In genomic region chr10:121437596-121437995, GRCh38 we compare ENCODE assay signal across 12 cellular contexts.
DNase-seq lines count a peak whose midpoint lies in the region; ATAC-seq, FAIRE-seq and TF ChIP-seq lines count a peak whose summit lies in the region.
"Had no signal": no experiment of that assay in that cellular context is flagged by ENCODE, and none has a peak within 500 bp of the region (broad histone marks: within the 10 kb centered on the region; RNA-seq: fewer than 3 reads in every experiment).

No MANE protein-coding gene starts in this region.

- in situ Hi-C loops in transverse colon (cut with MboI; ENCODE audit: low pct_ligation_motif_present in 1 of 4, low pct_unique_long_range_greater_than_20kb in 1 of 4, low sequenced_read_pairs in 3 of 4), result no loop called here

- DNase-seq in NCI-H69 (lab: John Stamatoyannopoulos, UW), result peak; percentile 3
- DNase-seq in H1 (ENCODE audit: low read depth in 1 of 2, low spot score in 2 of 2), result no peak
- peak; percentile 25 for DNase-seq in transverse colon
- DNase-seq in DMS53 (lab: John Stamatoyannopoulos, UW), result no peak
- DNase-seq in posterior vena cava (ENCODE audit: low spot score), result no peak
- DNase-seq: activated CD4-positive, alpha-beta T cell treated with anti-CD3 and anti-CD28 coated beads, Interleukin-2, amount 50 U/mL, for 4 hours; activated naive CD4-positive, alpha-beta T cell; cortex of kidney; T-helper 1 cell had no signal

- H3K9me3 ChIP-seq in H1 (ENCODE audit: insufficient read depth in 2 of 2, low read depth in 1 of 2, low read length in 1 of 2) (no peaks in the 10 kb centered on the region), muscle layer of colon (ENCODE audit: low read length) (no peaks in the 10 kb centered on the region), transverse colon (no peaks in the 10 kb centered on the region)
- H3K9me3 ChIP-seq: prostate gland had no signal

- H3K4ac ChIP-seq in H1 (replicated peaks; ENCODE audit: insufficient read length, low read depth, low read length), result no peak overlapping the region

- no peak overlapping the region for H3K4me2 ChIP-seq in H1 (ENCODE audit: insufficient read depth in 1 of 2, low read depth in 2 of 2, low read length in 2 of 2)

- H3K36me3 ChIP-seq in H1 (ENCODE audit: control insufficient read depth in 2 of 4, insufficient read depth in 4 of 4, low read length in 3 of 4), result no peaks in the 10 kb centered on the region
- H3K36me3 ChIP-seq in muscle layer of colon (ENCODE audit: insufficient read depth, low read length), result no peaks in the 10 kb centered on the region
- H3K36me3 ChIP-seq in transverse colon, result no peaks in the 10 kb centered on the region
- H3K36me3 ChIP-seq: prostate gland had no signal

- intact Hi-C loops in transverse colon (cut with DNase I; ENCODE audit: low total_unique reads) (no loop called here), posterior vena cava (cut with DNase I) (no loop called here)

- no peaks in the 10 kb centered on the region for H3K23me2 ChIP-seq in H1 (ENCODE audit: low read depth, low read length)

- no peak for FAIRE-seq in H1 (lab: Jason Lieb, UNC)

- H4K5ac ChIP-seq in H1 (ENCODE audit: insufficient read length, low read depth, low read length), result no peak overlapping the region

- no peak overlapping the region for H2BK12ac ChIP-seq in H1 (ENCODE audit: low read depth, low read length)

- no peaks in the 10 kb centered on the region for H3K79me2 ChIP-seq in H1 (ENCODE audit: control insufficient read depth in 1 of 2, insufficient read depth in 2 of 2, low read length in 2 of 2)

- no peak overlapping the region for H3K9ac ChIP-seq in H1 (replicated peaks in 1 of 4; ENCODE audit: extremely low read depth in 1 of 4, low read depth in 3 of 4, low read length in 3 of 4)
- H3K9ac ChIP-seq in muscle layer of colon (ENCODE audit: low read length), result no peak overlapping the region

- H2BK20ac ChIP-seq in H1 (ENCODE audit: low read length), result no peak overlapping the region

- POLR2A ChIA-PET in H1 (lab: Charles Lee; ENCODE audit: partially characterized antibody), result no interaction called here

- H3K27me3 ChIP-seq in H1 (replicated peaks in 1 of 4; ENCODE audit: control insufficient read depth in 3 of 4, extremely low read depth in 1 of 4, insufficient read depth in 3 of 4, low read length in 3 of 4) (no peaks in the 10 kb centered on the region; a peak in 1 of 7 replicates), muscle layer of colon (ENCODE audit: control insufficient read depth in 1 of 2, insufficient read depth in 2 of 2, low read length in 2 of 2) (no peaks in the 10 kb centered on the region), transverse colon (no peaks in the 10 kb centered on the region)

- H3K4me1 ChIP-seq in H1 (replicated peaks in 1 of 4; ENCODE audit: control insufficient read depth in 3 of 4, insufficient read depth in 4 of 4, low read length in 3 of 4), result peaks cover 0 to 10% (median 3%) of the 10 kb centered on the region in 4 experiments; a peak in 6 of 7 replicates
- H3K4me1 ChIP-seq in muscle layer of colon (ENCODE audit: insufficient read depth, low read length), result peaks cover 45% of the 10 kb centered on the region
- peaks cover 0 to 12% (median 7%) of the 10 kb centered on the region in 4 donors for H3K4me1 ChIP-seq in transverse colon
- H3K4me1 ChIP-seq: prostate gland had no signal

- no peak for TF ChIP-seq EP300 in H1 (IDR thresholded peaks at IDR 0.05; ENCODE audit: borderline replicate concordance in 1 of 2, low read depth in 2 of 2, low read length in 2 of 2)
- no peak for TF ChIP-seq EP300 in transverse colon (IDR thresholded peaks at IDR 0.05; ENCODE audit: low read depth)

- H2BK5ac ChIP-seq in H1 (ENCODE audit: low read depth, low read length), result no peak overlapping the region

- H3K23ac ChIP-seq in H1 (ENCODE audit: insufficient read length), result no peak overlapping the region

- H2AFZ ChIP-seq in H1 (ENCODE audit: low read length), result peak overlapping the region; percentile 82; the same call in 1 of the 2 replicates

- H2AK5ac ChIP-seq in H1 (ENCODE audit: low read depth, low read length), result no peak overlapping the region

- H4K20me1 ChIP-seq in H1 (replicated peaks in 1 of 2; ENCODE audit: control insufficient read depth in 1 of 2, insufficient read depth in 2 of 2, low read length in 2 of 2), result no peaks in the 10 kb centered on the region

- CTCF ChIA-PET in H1 (lab: Charles Lee; ENCODE audit: partially characterized antibody), result interaction anchor here (0.7 to 1.1 kb wide), 4 partner anchors 7 to 26 kb away, joined by 3 to 4 read pairs (median 3); no protein-coding TSS in a partner anchor

- H3K4me3 ChIP-seq in H1 (ENCODE audit: extremely low read depth in 1 of 4, insufficient read depth in 2 of 4, low read depth in 3 of 4, low read length in 4 of 4) (no peak overlapping the region), muscle layer of colon (ENCODE audit: low read depth in 1 of 2, low read length in 2 of 2) (no peak overlapping the region), transverse colon (no peak overlapping the region)
- H3K4me3 ChIP-seq: prostate gland had no signal

- no peak overlapping the region for H2BK120ac ChIP-seq in H1 (replicated peaks; ENCODE audit: low read depth, low read length)

- H3K79me1 ChIP-seq in H1 (ENCODE audit: low read depth, low read length), result no peaks in the 10 kb centered on the region

- TF ChIP-seq RAD21 in H1 (IDR thresholded peaks at IDR 0.05 in 1 of 2, conservative IDR thresholded peaks at IDR 0.05 in 1 of 2; ENCODE audit: low read depth in 2 of 2, low read length in 2 of 2), result peak in 1 of 2 experiments; percentile 12; a peak in 2 of 4 replicates

- no peak overlapping the region for H4K8ac ChIP-seq in H1 (ENCODE audit: extremely low read depth, insufficient read depth, low read length)

- 69% methylated on average over 4 of the region's 4 CpGs; no CpG with 5 or more reads in 1 of the 2 experiments for WGBS in H1 (ENCODE audit: extremely low coverage in 1 of 2, insufficient coverage in 1 of 2, insufficient read length in 1 of 2, insufficient replicate concordance in 2 of 2, low coverage in 1 of 2, low lambda C conversion rate in 2 of 2, missing lambda C conversion rate in 1 of 2), 2 experiments
- WGBS in transverse colon (ENCODE audit: low coverage in 1 of 2), 2 donors, result 64% methylated on average over 4 of the region's 4 CpGs; no CpG with 5 or more reads in 1 of the 2 donors

- H3K18ac ChIP-seq in H1 (ENCODE audit: extremely low read depth, low read length), result no peak overlapping the region

- H2BK15ac ChIP-seq in H1 (ENCODE audit: low read length), result no peak overlapping the region; the same call in 1 of the 2 replicates

- no peak overlapping the region for H4K91ac ChIP-seq in H1 (replicated peaks; ENCODE audit: insufficient read length, low read length)

- no peak overlapping the region for H3K14ac ChIP-seq in H1 (ENCODE audit: insufficient read length)

- no peak overlapping the region for H3K56ac ChIP-seq in H1 (replicated peaks; ENCODE audit: insufficient read length, low read depth, low read length)

- ATAC-seq in HG03108 (IDR thresholded peaks at IDR 0.05; ENCODE audit: unreplicated experiment), result no peak

- TF ChIP-seq CTCF in H1 (IDR thresholded peaks at IDR 0.05; ENCODE audit: control extremely low read depth in 1 of 3, insufficient read depth in 1 of 3, low read depth in 1 of 3, low read length in 3 of 3), result no peak
- no peak for TF ChIP-seq CTCF in transverse colon (IDR thresholded peaks at IDR 0.05)

- TF ChIP-seq POLR2A in H1 (IDR thresholded peaks at IDR 0.05; ENCODE audit: control extremely low read depth in 1 of 2, low read depth in 2 of 2, low read length in 2 of 2) (no peak), transverse colon (IDR thresholded peaks at IDR 0.05) (no peak)

- H3K27ac ChIP-seq in H1 (ENCODE audit: low read depth, low read length) (no peak overlapping the region), muscle layer of colon (ENCODE audit: low read depth, low read length) (peak overlapping the region; percentile 70), transverse colon (peak overlapping the region in 2 of 4 donors; percentile 40 to 74)
- H3K27ac ChIP-seq: prostate gland had no signal

TF ChIP-seq in H1, 55 proteins besides CTCF, POLR2A, EP300 and RAD21:
- TF ChIP-seq HDAC6 (IDR thresholded peaks at IDR 0.05; ENCODE audit: low read depth, low read length) (no peak), BRCA1 (IDR thresholded peaks at IDR 0.05; ENCODE audit: low read depth, low read length) (no peak), GTF2F1 (IDR thresholded peaks at IDR 0.05; ENCODE audit: borderline replicate concordance, low read depth, low read length) (no peak), ZNF274 (IDR thresholded peaks at IDR 0.05; ENCODE audit: borderline replicate concordance, extremely low read depth, low read length) (no peak), SP2 (IDR thresholded peaks at IDR 0.05; ENCODE audit: low read length) (no peak), GABPA (IDR thresholded peaks at IDR 0.05; ENCODE audit: borderline replicate concordance, insufficient read depth, low read length) (no peak), JUN (IDR thresholded peaks at IDR 0.05; ENCODE audit: low read depth, low read length) (no peak), YY1 (IDR thresholded peaks at IDR 0.05; ENCODE audit: low read depth, low read length) (no peak), SP4 (IDR thresholded peaks at IDR 0.05; ENCODE audit: low read length) (no peak), TCF12 (IDR thresholded peaks at IDR 0.05; ENCODE audit: low read depth, low read length) (no peak), PHF8 (conservative IDR thresholded peaks at IDR 0.05; ENCODE audit: low read depth, low read length) (no peak), CTBP2 (IDR thresholded peaks at IDR 0.05; ENCODE audit: borderline replicate concordance, insufficient read depth, insufficient read length, low read length) (no peak), KDM5A (IDR thresholded peaks at IDR 0.05; ENCODE audit: low read length) (no peak)

Comparison
In these comparisons a context has a peak if more than half of its experiments do, and no peak if none do; other contexts are left out.
1. DNase-seq: peak in NCI-H69 (single experiment) and transverse colon (single experiment); none in H1 (0 of 2), DMS53 (single experiment) and posterior vena cava (single experiment).